Comparison of ENCODE assay signal across 27 cellular contexts in genomic region chr4:98226396-98226795, GRCh38.
"Had no signal": no experiment of that assay in that cellular context is flagged by ENCODE, and none has a peak within 500 bp of the region (broad histone marks: within the 10 kb centered on the region; RNA-seq: fewer than 3 reads in every experiment).

No MANE protein-coding gene starts in this region.

- H3K9ac ChIP-seq: SK-N-SH had no signal

- H3K9me3 ChIP-seq: Peyer's patch, SJCRH30, SK-N-SH had no signal

- H3K27me3 ChIP-seq: brain microvascular endothelial cell, Peyer's patch, SJCRH30 had no signal

- ATAC-seq: activated CD4-positive, alpha-beta T cell treated with anti-CD3 and anti-CD28 coated beads for 36 hours; activated T-helper 17 cell treated with anti-CD3 and anti-CD28 coated beads, Interleukin-2, amount 50 U/mL, for 72 hours had no signal

- H3K4me2 ChIP-seq: SK-N-SH had no signal

- H3K4me1 ChIP-seq: Peyer's patch, SJCRH30 had no signal

- DNase-seq: activated CD4-positive, alpha-beta memory T cell treated with anti-CD3 and anti-CD28 coated beads, Interleukin-2, amount 10 ng/mL, durations not matched to agents 7 days and 5 days; activated CD4-positive, alpha-beta T cell treated with anti-CD3 and anti-CD28 coated beads for 36 hours; activated CD4-positive, alpha-beta T cell treated with anti-CD3 and anti-CD28 coated beads, Interleukin-2, amount 50 U/mL, for 1 hour; activated gamma-delta T cell; activated naive CD4-positive, alpha-beta T cell treated with anti-CD3 and anti-CD28 coated beads for 36 hours; activated T-cell treated with anti-CD3 and anti-CD28 coated beads for 4 hours; activated T-cell treated with anti-CD3 and anti-CD28 coated beads, Interleukin-2, amount 50 U/mL, for 48 hours; amygdala; brain microvascular endothelial cell; cerebellar nuclear complex; NCI-H1092 treated with DMSO at 0.1 percent for 48 hours; NCI-H1417 treated with DMSO at 0.1 percent for 48 hours; NCI-H1694; NCI-H2029; NCI-H2107; NCI-H2171 treated with DMSO at 0.1 percent for 48 hours; NCI-H345; NCI-H510A; NCI-H526 treated with DMSO at 0.1 percent for 48 hours; Peyer's patch; Right ventricle myocardium superior; SJCRH30; SK-N-SH; T-helper 1 cell; WERI-Rb-1 had no signal

- H3K36me3 ChIP-seq: brain microvascular endothelial cell, Peyer's patch, WERI-Rb-1 had no signal

- H3K27ac ChIP-seq: brain microvascular endothelial cell, Peyer's patch, RWPE1, SJCRH30, WERI-Rb-1 had no signal

- H3K4me3 ChIP-seq: Peyer's patch, SJCRH30 had no signal
